In genomic region chr6:7389162-7389450, GRCh38 we compare ENCODE assay signal across 8 cellular contexts. TPM values are rescaled to one million over a fixed set of nuclear protein-coding genes. Genes with fewer than 3 reads are reported as not detected.
DNase-seq lines count a peak whose midpoint lies in the region; FAIRE-seq and TF ChIP-seq lines count a peak whose summit lies in the region.

No MANE protein-coding gene starts in this region.

- CTCF ChIA-PET in RWPE1 (lab: Yijun Ruan, JAX): interaction anchor here (0.6 to 0.7 kb wide), 2 partner anchors 9 to 337 kb away, joined by 3 to 4 read pairs; partner anchors contain the start of gene BMP6

- H3K9me3 ChIP-seq in esophagus muscularis mucosa: no peaks in the 10 kb centered on the region
- no peaks in the 10 kb centered on the region for H3K9me3 ChIP-seq in neuron (ENCODE audit: low read length)

- H3K4me1 ChIP-seq in esophagus muscularis mucosa (peaks cover 16 to 33% (median 30%) of the 10 kb centered on the region in 4 donors), neuron (ENCODE audit: insufficient read depth, low read length) (peaks cover 16% of the 10 kb centered on the region)

- POLR2A ChIA-PET in RWPE1 (lab: Yijun Ruan, JAX; ENCODE audit: low non-redundant PET): interaction anchor here (1.0 kb wide), 1 partner anchor 75 kb away, joined by 5 read pairs; no protein-coding TSS in a partner anchor

- WGBS in esophagus muscularis mucosa: 0% methylated on average over 10 of the region's 11 CpGs

- H3K27ac ChIP-seq in RWPE1: peak overlapping the region; percentile 94
- H3K27ac ChIP-seq in esophagus muscularis mucosa (replicated peaks in 1 of 4): peak overlapping the region; percentile 87 to 95 (median 93)

- FAIRE-seq in GM12892 (lab: Jason Lieb, UNC): no peak

- no peak for TF ChIP-seq CTCF in RWPE1 (conservative IDR thresholded peaks at IDR 0.05; ENCODE audit: low read depth)
- TF ChIP-seq CTCF in esophagus muscularis mucosa (IDR thresholded peaks at IDR 0.05): no peak

- H3K4me3 ChIP-seq in esophagus muscularis mucosa: peak overlapping the region; percentile 68 to 89 (median 84)
- peak overlapping the region; percentile 74 for H3K4me3 ChIP-seq in neuron (ENCODE audit: low read length)

- no peak for TF ChIP-seq EP300 in esophagus muscularis mucosa (IDR thresholded peaks at IDR 0.05)

- H3K36me3 ChIP-seq in esophagus muscularis mucosa: peaks cover 0 to 12% (median 8%) of the 10 kb centered on the region in 4 donors
- H3K36me3 ChIP-seq in neuron (ENCODE audit: insufficient read depth, low read length): peaks cover 6% of the 10 kb centered on the region

- TF ChIP-seq POLR2A in esophagus muscularis mucosa (IDR thresholded peaks at IDR 0.05; ENCODE audit: low read depth) (no peak), GM12892 (IDR thresholded peaks at IDR 0.05; ENCODE audit: low read depth, low read length) (no peak)

- peak overlapping the region; percentile 90 for H2AFZ ChIP-seq in neuron (ENCODE audit: low read depth, low read length)

- intact Hi-C loops in esophagus muscularis mucosa (cut with DNase I): loop anchor here (1.0 kb wide), 1 partner anchor 77 kb away; no protein-coding TSS in a partner anchor

- H3K27me3 ChIP-seq in esophagus muscularis mucosa (no peaks in the 10 kb centered on the region), neuron (ENCODE audit: insufficient read depth, low read length) (no peaks in the 10 kb centered on the region)

- DNase-seq in SIG-M5 treated with dmso at 0.1 percent for 504 hours (lab: John Stamatoyannopoulos, UW; ENCODE audit: unreplicated experiment) (peak; percentile 68), SIG-M5 (lab: John Stamatoyannopoulos, UW) (no peak), RWPE1 (ENCODE audit: low spot score) (peak; percentile 67), esophagus muscularis mucosa (ENCODE audit: extremely low spot score) (no peak), GM12892 (ENCODE audit: insufficient read length) (no peak), NCI-H446 treated with DMSO at 0.1 percent for 48 hours (lab: John Stamatoyannopoulos, UW) (no peak), iPS-NIHi11 (ENCODE audit: low spot score) (no peak)

RNA-seq across cellular contexts. Expression of gene CAGE1, which starts 0.4 kb away (rescaled TPM):
- not detected for total RNA-seq in esophagus muscularis mucosa
- not detected for polyA plus RNA-seq in GM12892 (2012; ENCODE audit: missing spikeins)

RNA-seq across cellular contexts. Expression of gene RIOK1, which starts 0.5 kb away (rescaled TPM):
- 10 to 100 TPM; 14.1 to 20.2 (median 17.5) TPM for total RNA-seq in esophagus muscularis mucosa
- 17.7 TPM for polyA plus RNA-seq in GM12892 (2012; ENCODE audit: missing spikeins)

Comparison
In these comparisons a context has a peak if more than half of its experiments do, and no peak if none do; other contexts are left out.
1. DNase-seq: peak in SIG-M5 treated with dmso at 0.1 percent for 504 hours (single experiment) and RWPE1 (single experiment); none in SIG-M5 (single experiment), esophagus muscularis mucosa (single experiment), GM12892 (single experiment), NCI-H446 treated with DMSO at 0.1 percent for 48 hours (single experiment) and iPS-NIHi11 (single experiment).